Comparison of ENCODE assay signal across 12 cellular contexts in genomic region chr2:23624378-23624777, GRCh38.
DNase-seq lines count a peak whose midpoint lies in the region; ATAC-seq and TF ChIP-seq lines count a peak whose summit lies in the region.
"Had no signal": no experiment of that assay in that cellular context is flagged by ENCODE, and none has a peak within 500 bp of the region (broad histone marks: within the 10 kb centered on the region; RNA-seq: fewer than 3 reads in every experiment).

No MANE protein-coding gene starts in this region.

- DNase-seq in NCI-H82 (lab: John Stamatoyannopoulos, UW) (peak; percentile 37), NCI-H82 treated with DMSO at 0.1 percent for 48 hours (lab: John Stamatoyannopoulos, UW; ENCODE audit: unreplicated experiment) (no peak), cardiac fibroblast (ENCODE audit: low read depth in 2 of 2) (peak in 1 of 2 donors; percentile 25), retinal pigment epithelial cell (ENCODE audit: low read depth) (no peak), middle frontal gyrus (ENCODE audit: extremely low spot score, low spot score) (no peak)
- DNase-seq: effector memory CD4-positive, alpha-beta T cell had no signal

- H3K4me3 ChIP-seq in cardiac fibroblast (replicated peaks in 1 of 2; ENCODE audit: low read depth in 2 of 2, low read length in 2 of 2) (no peak overlapping the region), retinal pigment epithelial cell (ENCODE audit: low read length) (no peak overlapping the region)
- H3K4me3 ChIP-seq: BLaER1 treated with 17β-estradiol and CSF1 and Interleukin-3, amounts not matched to agents 10 nM and 100 nM; prostate gland; SK-N-MC had no signal

- TF ChIP-seq CTCF in LNCAP (IDR thresholded peaks at IDR 0.05) (peak; percentile 69), cardiac fibroblast (IDR thresholded peaks at IDR 0.05; ENCODE audit: low read depth, low read length) (peak; percentile 55), retinal pigment epithelial cell (conservative IDR thresholded peaks at IDR 0.05; ENCODE audit: low read depth, low read length) (peak; percentile 70)

- ATAC-seq in HG03025 (IDR thresholded peaks at IDR 0.05; ENCODE audit: low FRiP score, unreplicated experiment), result no peak
- no peak for ATAC-seq in HG02642 (IDR thresholded peaks at IDR 0.05; ENCODE audit: poor library complexity, unreplicated experiment)
